15 cellular contexts compared by ENCODE assay signal in the genomic region with DNA sequence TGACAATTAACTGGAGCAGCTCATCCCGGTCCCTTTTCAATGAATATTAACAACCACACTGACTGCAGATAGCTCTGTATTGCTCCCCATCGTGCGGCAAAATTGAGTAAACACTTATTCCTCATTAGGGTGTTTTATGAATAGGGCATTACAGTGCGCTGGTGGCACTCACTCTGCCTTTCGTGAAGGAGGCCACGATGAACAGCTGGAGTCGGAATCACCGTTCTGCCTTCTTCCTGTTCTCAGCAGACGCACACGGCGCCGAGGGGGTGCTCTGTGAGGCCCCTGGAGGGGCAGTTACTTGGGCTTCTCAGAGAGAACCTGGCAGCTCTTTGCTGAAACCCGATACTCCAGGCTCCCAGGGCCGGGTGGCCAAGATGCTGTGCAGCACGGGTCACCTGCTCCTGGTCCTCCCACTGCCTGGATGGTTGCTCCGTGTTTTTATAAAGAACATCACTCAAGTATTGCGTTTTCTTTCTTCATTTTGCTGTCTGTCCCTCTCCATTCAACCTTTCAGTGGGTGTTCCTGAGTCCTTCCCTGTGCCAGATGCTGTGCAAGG.
"Had no signal": no experiment of that assay in that cellular context is flagged by ENCODE, and none has a peak within 500 bp of the region (broad histone marks: within the 10 kb centered on the region; RNA-seq: fewer than 3 reads in every experiment).

No MANE protein-coding gene starts in this region.

- ATAC-seq: activated CD8-positive, alpha-beta T cell treated with anti-CD3 and anti-CD28 coated beads, Interleukin-2, amount 10 ng/mL, durations not matched to agents 7 days and 5 days; body of pancreas; foreskin keratinocyte; stimulated activated naive CD8-positive, alpha-beta T cell treated with anti-CD3 and anti-CD28 coated beads, Interleukin-15, Interleukin-2, amounts not matched to agents 100 U/mL and 50 U/mL, for 24 hours had no signal

- DNase-seq: activated CD4-positive, alpha-beta T cell treated with anti-CD3 and anti-CD28 coated beads for 1 hour; activated CD4-positive, alpha-beta T cell treated with anti-CD3 and anti-CD28 coated beads, Interleukin-2, amount 50 U/mL, for 1 hour; activated CD8-positive, alpha-beta T cell treated with anti-CD3 and anti-CD28 coated beads, Interleukin-2, amount 10 ng/mL, durations not matched to agents 7 days and 5 days; activated gamma-delta T cell; body of pancreas; caudate nucleus; effector memory CD4-positive, alpha-beta T cell; foreskin keratinocyte; immature natural killer cell; left ventricle myocardium inferior; occipital lobe; stimulated activated CD4-positive, alpha-beta T cell treated with anti-CD3 and anti-CD28 coated beads, Interleukin-4, amount 100 ng/mL, for 1 hour; stimulated activated naive CD8-positive, alpha-beta T cell treated with anti-CD3 and anti-CD28 coated beads, Interleukin-15, Interleukin-2, amounts not matched to agents 100 U/mL and 50 U/mL, for 24 hours; T-helper 1 cell; upper lobe of left lung had no signal
